In the genomic region with DNA sequence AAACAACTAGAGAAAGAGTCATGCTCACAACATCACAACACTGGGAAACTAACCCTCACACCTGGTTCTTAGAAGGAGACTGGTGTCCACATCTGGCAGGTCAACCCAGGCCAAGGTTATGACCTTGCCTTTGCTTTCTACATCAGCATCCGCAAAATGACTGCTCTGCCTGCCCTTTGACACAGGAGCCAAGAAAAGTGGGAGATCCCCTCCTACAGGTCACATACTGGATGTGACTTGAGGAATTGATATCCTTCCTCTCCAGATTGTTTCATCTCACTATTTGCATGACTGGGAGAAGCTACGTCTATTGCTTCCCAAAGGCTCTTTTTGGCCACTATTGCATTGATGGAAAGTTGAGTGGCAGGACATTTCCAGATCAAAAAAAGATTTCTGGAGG, we compare ENCODE assay signal across 1 cellular context.
TF ChIP-seq lines count a peak whose summit lies in the region.

No MANE protein-coding gene starts in this region.

TF ChIP-seq in SK-N-SH, 30 proteins besides CTCF, POLR2A, EP300 and RAD21 (continued from another document):
- no peak for TF ChIP-seq SMC3 (IDR thresholded peaks at IDR 0.05; ENCODE audit: low read depth, low read length)
- TF ChIP-seq JUND (IDR thresholded peaks at IDR 0.05): no peak
